24 cellular contexts compared by ENCODE assay signal in the genomic region with DNA sequence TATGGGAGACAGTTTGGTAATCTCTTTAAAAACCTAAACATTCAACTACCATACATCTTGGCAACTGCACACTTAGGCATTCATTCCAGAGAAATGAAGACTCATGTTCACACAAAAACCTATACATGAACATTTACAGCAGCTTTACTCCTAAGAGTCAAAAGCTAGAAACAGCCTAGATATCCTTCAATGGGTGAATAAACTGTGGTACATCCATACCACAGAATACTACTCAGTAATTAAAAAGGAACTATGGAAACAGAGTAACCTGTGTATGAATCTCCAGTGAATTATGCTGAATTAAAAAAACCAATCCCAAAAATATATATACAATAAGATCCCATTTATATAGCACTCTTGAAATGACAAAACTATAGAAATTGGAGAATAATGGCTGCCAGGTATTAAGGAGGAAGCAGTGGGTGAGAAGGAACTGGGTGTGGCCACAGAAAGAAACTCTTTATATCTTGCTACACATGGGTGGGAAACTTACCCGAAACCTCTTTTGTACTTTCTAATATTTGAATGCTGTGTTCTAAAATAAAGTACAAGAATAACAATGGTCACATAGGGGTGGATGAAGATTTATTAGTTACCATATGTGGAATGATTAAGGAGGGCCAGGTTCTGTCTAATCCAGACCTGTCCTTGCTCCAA. TPM values are rescaled to one million over a fixed set of nuclear protein-coding genes. Genes with fewer than 3 reads are reported as not detected.
DNase-seq lines count a peak whose midpoint lies in the region; ATAC-seq and TF ChIP-seq lines count a peak whose summit lies in the region.
"Had no signal": no experiment of that assay in that cellular context is flagged by ENCODE, and none has a peak within 500 bp of the region (broad histone marks: within the 10 kb centered on the region; RNA-seq: fewer than 3 reads in every experiment).

No MANE protein-coding gene starts in this region.

- H3K36me3 Mint-ChIP-seq in CD14-positive monocyte (peaks cover 6 to 13% of the 10 kb centered on the region in 2 donors), IgD-negative memory B cell (peaks cover 8% of the 10 kb centered on the region)

- H3K27ac ChIP-seq in mammary epithelial cell (ENCODE audit: insufficient read depth, low read depth, low read length) (no peak overlapping the region), substantia nigra (ENCODE audit: low read depth, low read length, poor library complexity, severe bottlenecking) (no peak overlapping the region)
- H3K27ac ChIP-seq: foreskin keratinocyte, testis had no signal

- WGBS in mammary epithelial cell (ENCODE audit: low coverage, missing lambda C conversion rate) = 100% methylated on average over 1 of the region's 1 CpG

- H3K4me3 ChIP-seq in mammary epithelial cell (replicated peaks in 1 of 3; ENCODE audit: insufficient read depth in 1 of 3, low read depth in 2 of 3, low read length in 3 of 3) = no peak overlapping the region
- H3K4me3 ChIP-seq: HAP-1, testis had no signal

- no peaks in the 10 kb centered on the region for H3K36me3 ChIP-seq in mammary epithelial cell (ENCODE audit: insufficient read depth, low read length)
- H3K36me3 ChIP-seq: HAP-1 had no signal

- no peaks in the 10 kb centered on the region for H3K9me3 ChIP-seq in mammary epithelial cell (replicated peaks; ENCODE audit: insufficient read depth, low read length)
- H3K9me3 ChIP-seq: HAP-1, testis had no signal

- in situ Hi-C loops in mammary epithelial cell (cut with MboI; ENCODE audit: low sequenced_read_pairs in 2 of 2) = no loop called here

- H3K4me1 ChIP-seq in mammary epithelial cell (ENCODE audit: insufficient read depth, low read length) = no peaks in the 10 kb centered on the region
- H3K4me1 ChIP-seq: foreskin keratinocyte, HAP-1, testis had no signal

- peak overlapping the region in 1 of 2 donors; percentile 52 for H3K4me3 Mint-ChIP-seq in CD14-positive monocyte
- H3K4me3 Mint-ChIP-seq in IgD-negative memory B cell = peak overlapping the region in 3 of 4 donors; percentile 70 to 89 (median 85)
- H3K4me3 Mint-ChIP-seq: brain, neural crest cell, T-cell had no signal

- H3K4me1 Mint-ChIP-seq in CD14-positive monocyte (peaks cover 68% of the 10 kb centered on the region), IgD-negative memory B cell (peaks cover 65 to 73% (median 70%) of the 10 kb centered on the region in 3 donors)

- ATAC-seq in GM19328 (IDR thresholded peaks at IDR 0.05; ENCODE audit: unreplicated experiment) (peak; percentile 26), GM21825 (IDR thresholded peaks at IDR 0.05; ENCODE audit: unreplicated experiment) (peak; percentile 24)
- ATAC-seq: left ventricle myocardium superior, Panc1 had no signal

- no TSS peak for BruUV-seq in mammary epithelial cell (replicated peaks; lab: Mats Ljungman, UMichigan)

- no peak overlapping the region for H3K9ac ChIP-seq in mammary epithelial cell (ENCODE audit: insufficient read depth, low read length)

- H3K4me2 ChIP-seq in mammary epithelial cell (ENCODE audit: insufficient read depth, low read depth, low read length) = no peak overlapping the region

- no peak overlapping the region for H2AFZ ChIP-seq in mammary epithelial cell (ENCODE audit: low read depth, low read length)

- H3K27me3 Mint-ChIP-seq in CD14-positive monocyte (ENCODE audit: low read depth in 3 of 3) (peaks cover 0 to 1% (median 0%) of the 10 kb centered on the region in 3 donors), IgD-negative memory B cell (no peaks in the 10 kb centered on the region)
- H3K27me3 Mint-ChIP-seq: brain, T-cell had no signal

- dilution Hi-C loops in mammary epithelial cell (cut with HindIII; ENCODE audit: low sequenced_read_pairs) = no loop called here

- H3K9me3 Mint-ChIP-seq in CD14-positive monocyte (peaks cover 0 to 4% (median 0%) of the 10 kb centered on the region in 7 donors), IgD-negative memory B cell (peaks cover 0 to 11% (median 2%) of the 10 kb centered on the region in 3 donors)

- DNase-seq in CD14-positive monocyte (ENCODE audit: low spot score) = no peak
- no peak for DNase-seq in CD1c-positive myeloid dendritic cell (ENCODE audit: extremely low spot score)
- DNase-seq in mammary epithelial cell = no peak
- no peak for DNase-seq in substantia nigra (lab: John Stamatoyannopoulos, UW)
- no peak for DNase-seq in glomerular visceral epithelial cell (ENCODE audit: extremely low spot score)
- DNase-seq: activated CD4-positive, alpha-beta T cell treated with anti-CD3 and anti-CD28 coated beads for 1 hour; C1 segment of cervical spinal cord; effector memory CD4-positive, alpha-beta T cell; foreskin keratinocyte; left ventricle myocardium superior; NCI-H1417; NCI-H2081 treated with DMSO at 0.1 percent for 48 hours; NCI-H510A; SIG-M5; T-cell; testis had no signal

- TF ChIP-seq CTCF in CD14-positive monocyte (IDR thresholded peaks at IDR 0.05) (no peak), mammary epithelial cell (conservative IDR thresholded peaks at IDR 0.05 in 1 of 2, IDR thresholded peaks at IDR 0.05 in 1 of 2; ENCODE audit: extremely low read depth in 1 of 2, insufficient read depth in 1 of 2, low read depth in 1 of 2, low read length in 2 of 2) (no peak)

- H3K27ac Mint-ChIP-seq in CD14-positive monocyte (peak overlapping the region in 4 of 7 donors; percentile 5 to 64 (median 41)), IgD-negative memory B cell (peak overlapping the region; percentile 39 to 80 (median 78))
- H3K27ac Mint-ChIP-seq: activated T-helper 2 cell treated with anti-CD3 and anti-CD28 coated beads, Interferon-gamma antibody, Interleukin-2, Interleukin-4, amounts not matched to agents 10 μg/mL and 5 μg/mL and 100 μg/mL, durations not matched to agents 14 hours and 24 hours and 36 hours; brain had no signal

- CTCF ChIA-PET in mammary epithelial cell (lab: Charles Lee; ENCODE audit: low non-redundant PET) = no interaction called here

- intact Hi-C loops in CD14-positive monocyte (cut with micrococcal nuclease) (no loop called here), mammary epithelial cell (cut with micrococcal nuclease) (no loop called here)

- no peaks in the 10 kb centered on the region for H3K27me3 ChIP-seq in mammary epithelial cell (ENCODE audit: insufficient read depth, low read length)
- H3K27me3 ChIP-seq: foreskin keratinocyte, testis had no signal

- no peaks in the 10 kb centered on the region for H4K20me1 ChIP-seq in mammary epithelial cell (ENCODE audit: insufficient read depth, low read length)

- H3K79me2 ChIP-seq in mammary epithelial cell (ENCODE audit: insufficient read depth, low read length) = peaks cover 93% of the 10 kb centered on the region

RNA-seq across cellular contexts. Expression of a gene that starts 13.7 kb away (rescaled TPM):
- polyA plus RNA-seq in CD14-positive monocyte (10 to 100 TPM; 25.3 TPM), IgD-negative memory B cell (23.6 TPM), mammary epithelial cell (24.6 TPM)
- 10 to 100 TPM; 20.7 to 32.1 TPM for total RNA-seq in mammary epithelial cell
- 65.0 TPM for polyA minus RNA-seq in mammary epithelial cell
